1 cellular context compared by ENCODE assay signal in genomic region chr12:90627180-90627896, GRCh38.
TF ChIP-seq lines count a peak whose summit lies in the region.

No MANE protein-coding gene starts in this region.

TF ChIP-seq in WTC11, 78 proteins besides CTCF, POLR2A, EP300 and RAD21 (continued from another document):
- TF ChIP-seq ZNF512 (CRISPR knock-in tag; IDR thresholded peaks at IDR 0.05; ENCODE audit: borderline replicate concordance) (no peak), TP53 (CRISPR knock-in tag; IDR thresholded peaks at IDR 0.05) (no peak), ZMAT4 (CRISPR knock-in tag; IDR thresholded peaks at IDR 0.05) (no peak), IRF2 (CRISPR knock-in tag; IDR thresholded peaks at IDR 0.05; ENCODE audit: borderline replicate concordance, low read depth) (no peak), MAX (CRISPR knock-in tag; IDR thresholded peaks at IDR 0.05) (no peak), AR (CRISPR knock-in tag; IDR thresholded peaks at IDR 0.05) (no peak), EMX1 (CRISPR knock-in tag; IDR thresholded peaks at IDR 0.05) (no peak), ZSCAN18 (CRISPR knock-in tag; IDR thresholded peaks at IDR 0.05) (no peak)
